ENCODE assay signal across 9 cellular contexts in the genomic region with DNA sequence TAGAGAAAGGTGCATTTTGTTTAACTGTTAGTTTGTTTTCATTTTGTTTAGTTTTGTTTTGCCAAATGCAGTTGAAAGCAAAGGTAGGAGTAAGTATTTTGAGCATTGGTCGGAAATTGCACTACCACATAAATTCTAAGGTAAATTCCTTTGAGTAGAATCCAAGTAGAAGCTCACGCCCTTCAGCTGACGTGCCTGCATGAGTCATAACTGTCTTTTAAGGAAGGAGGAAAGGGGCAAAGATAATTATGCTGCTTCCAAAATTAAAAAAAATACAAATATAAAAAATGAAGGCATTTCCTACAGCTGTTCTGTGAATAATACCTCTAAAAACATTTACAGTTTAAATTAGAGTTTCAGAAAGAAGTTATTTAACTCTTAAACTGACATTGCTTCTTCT.
DNase-seq lines count a peak whose midpoint lies in the region; ATAC-seq and TF ChIP-seq lines count a peak whose summit lies in the region.
"Had no signal": no experiment of that assay in that cellular context is flagged by ENCODE, and none has a peak within 500 bp of the region (broad histone marks: within the 10 kb centered on the region; RNA-seq: fewer than 3 reads in every experiment).

No MANE protein-coding gene starts in this region.

- TF ChIP-seq POLR2A in NB4 (IDR thresholded peaks at IDR 0.05; ENCODE audit: extremely low read depth, insufficient read length), result no peak

- intact Hi-C loops in colonic mucosa (cut with DNase I), result no loop called here

- no peaks in the 10 kb centered on the region for H3K27me3 ChIP-seq in colonic mucosa
- no peaks in the 10 kb centered on the region for H3K27me3 ChIP-seq in muscle layer of colon (ENCODE audit: control insufficient read depth in 1 of 2, insufficient read depth in 2 of 2, low read length in 2 of 2)
- H3K27me3 ChIP-seq: BLaER1 had no signal

- H3K4me3 ChIP-seq in NB4 (ENCODE audit: low read depth, low read length) (peak overlapping the region; percentile 56), colonic mucosa (no peak overlapping the region), muscle layer of colon (ENCODE audit: low read depth in 1 of 2, low read length in 2 of 2) (peak overlapping the region in 1 of 2 donors; percentile 7)
- H3K4me3 ChIP-seq: BLaER1 had no signal

- DNase-seq in A172 (ENCODE audit: low spot score) (peak; percentile 29), NB4 (ENCODE audit: low read depth) (peak; percentile 72), colonic mucosa (peak; percentile 66), NCI-H2196 treated with DMSO at 0.1 percent for 48 hours (lab: John Stamatoyannopoulos, UW; ENCODE audit: unreplicated experiment) (no peak)
- no peak for DNase-seq in central memory CD4-positive, alpha-beta T cell
- DNase-seq in stimulated activated CD4-positive, alpha-beta T cell treated with anti-CD3 and anti-CD28 coated beads, Interleukin-1b, Interleukin-23, amount 100 ng/mL, for 48 hours, result no peak

- TF ChIP-seq CTCF in NB4 (IDR thresholded peaks at IDR 0.05; ENCODE audit: low read depth, low read length) (no peak), colonic mucosa (IDR thresholded peaks at IDR 0.05) (no peak)

- H3K4me1 ChIP-seq in colonic mucosa (no peaks in the 10 kb centered on the region), muscle layer of colon (ENCODE audit: insufficient read depth, low read length) (peaks cover 42% of the 10 kb centered on the region)
- H3K4me1 ChIP-seq: BLaER1 had no signal

- H3K9ac ChIP-seq in colonic mucosa (ENCODE audit: low read depth in 2 of 2, low read length in 2 of 2) (peak overlapping the region in 1 of 2 donors; percentile 28), muscle layer of colon (ENCODE audit: low read length) (peak overlapping the region; percentile 83)
- H3K9ac ChIP-seq: BLaER1 had no signal

- H3K36me3 ChIP-seq in colonic mucosa (no peaks in the 10 kb centered on the region), muscle layer of colon (ENCODE audit: insufficient read depth, low read length) (peaks cover 13% of the 10 kb centered on the region)
- H3K36me3 ChIP-seq: BLaER1 had no signal

- no peak for ATAC-seq in GM19397 (IDR thresholded peaks at IDR 0.05; ENCODE audit: unreplicated experiment)

- H3K9me3 ChIP-seq in colonic mucosa (no peaks in the 10 kb centered on the region), muscle layer of colon (ENCODE audit: low read length) (no peaks in the 10 kb centered on the region)
- H3K9me3 ChIP-seq: BLaER1 had no signal

- H3K27ac ChIP-seq in colonic mucosa (peak overlapping the region; percentile 72), muscle layer of colon (ENCODE audit: low read depth, low read length) (peak overlapping the region; percentile 82)
- H3K27ac ChIP-seq: BLaER1 had no signal

Comparison
In these comparisons a context has a peak if more than half of its experiments do, and no peak if none do; other contexts are left out.
1. DNase-seq: peak in A172 (single experiment), NB4 (single experiment) and colonic mucosa (single experiment); none in central memory CD4-positive, alpha-beta T cell (single experiment), stimulated activated CD4-positive, alpha-beta T cell treated with anti-CD3 and anti-CD28 coated beads, Interleukin-1b, Interleukin-23, amount 100 ng/mL, for 48 hours (single experiment) and NCI-H2196 treated with DMSO at 0.1 percent for 48 hours (single experiment).